Comparison of ENCODE assay signal across 1 cellular context in genomic region chr3:167723025-167723512, GRCh38.
TF ChIP-seq lines count a peak whose summit lies in the region.

No MANE protein-coding gene starts in this region.

TF ChIP-seq in GM23338, 12 proteins besides CTCF, POLR2A, EP300 and RAD21 (continued from another document):
- TF ChIP-seq ZNF462 (CRISPR knock-in tag; IDR thresholded peaks at IDR 0.05) = no peak
- no peak for TF ChIP-seq JUNB (IDR thresholded peaks at IDR 0.05; ENCODE audit: unreplicated experiment)
- no peak for TF ChIP-seq ETS1 (IDR thresholded peaks at IDR 0.05)
- TF ChIP-seq ZNF331 (CRISPR knock-in tag; IDR thresholded peaks at IDR 0.05; ENCODE audit: low read depth) = no peak
- no peak for TF ChIP-seq POLR2AphosphoS5 (IDR thresholded peaks at IDR 0.05; ENCODE audit: low read depth)
- TF ChIP-seq ZNF114 (CRISPR knock-in tag; IDR thresholded peaks at IDR 0.05) = no peak
- TF ChIP-seq CREB1 (CRISPR knock-in tag; IDR thresholded peaks at IDR 0.05; ENCODE audit: low read depth) = no peak
